In genomic region chr14:31950331-31950730, GRCh38 we compare ENCODE assay signal across 21 cellular contexts.
A peak's percentile ranks its signal among the peaks of the same experiment; 100 is the strongest.
DNase-seq lines count a peak whose midpoint lies in the region; ATAC-seq and TF ChIP-seq lines count a peak whose summit lies in the region.
"Had no signal": no experiment of that assay in that cellular context is flagged by ENCODE, and none has a peak within 500 bp of the region (broad histone marks: within the 10 kb centered on the region; RNA-seq: fewer than 3 reads in every experiment).

No MANE protein-coding gene starts in this region.

- H3K9me3 Mint-ChIP-seq in nephron progenitor cell: no peaks in the 10 kb centered on the region
- H3K9me3 Mint-ChIP-seq: activated CD4-positive, alpha-beta T cell treated with anti-CD3 and anti-CD28 coated beads, Interleukin-2, amount 10 ng/mL, durations not matched to agents 7 days and 5 days; CD4-positive, alpha-beta T cell; stimulated activated naive B cell treated with anti-CD40 and anti-IgM and Interleukin-4, amounts not matched to agents 10 μg/mL and 1 μg/mL and 100 μg/mL, for 72 hours had no signal

- H3K4me3 ChIP-seq in BE2C (ENCODE audit: low read depth, low read length): peak overlapping the region; percentile 43
- no peak overlapping the region for H3K4me3 ChIP-seq in PC-9
- H3K4me3 ChIP-seq: adrenal gland, gastrocnemius medialis, sigmoid colon, thoracic aorta had no signal

- H3K27me3 Mint-ChIP-seq in nephron progenitor cell (ENCODE audit: low read depth, poor library complexity): peaks cover 4% of the 10 kb centered on the region
- H3K27me3 Mint-ChIP-seq: T-helper 17 cell had no signal

- intact Hi-C loops in PC-9 (cut with micrococcal nuclease; ENCODE audit: unreplicated experiment): no loop called here

- H3K9me3 ChIP-seq in BE2C (no peaks in the 10 kb centered on the region), PC-9 (ENCODE audit: insufficient read depth, low read depth) (no peaks in the 10 kb centered on the region)
- H3K9me3 ChIP-seq: adrenal gland, gastrocnemius medialis, sigmoid colon, thoracic aorta had no signal

- H3K79me2 ChIP-seq in PC-9 (ENCODE audit: low read depth): no peaks in the 10 kb centered on the region

- H3K36me3 ChIP-seq in BE2C: no peaks in the 10 kb centered on the region
- H3K36me3 ChIP-seq in PC-9 (ENCODE audit: low read depth): no peaks in the 10 kb centered on the region
- H3K36me3 ChIP-seq: adrenal gland, gastrocnemius medialis, sigmoid colon, thoracic aorta had no signal

- H4K20me1 ChIP-seq in PC-9 (ENCODE audit: insufficient read depth): no peaks in the 10 kb centered on the region

- peaks cover 12% of the 10 kb centered on the region for H3K4me1 ChIP-seq in BE2C
- peaks cover 25% of the 10 kb centered on the region for H3K4me1 ChIP-seq in PC-9 (replicated peaks; ENCODE audit: insufficient read depth)
- H3K4me1 ChIP-seq: gastrocnemius medialis had no signal

- H3K4me1 Mint-ChIP-seq in nephron progenitor cell: peaks cover 39% of the 10 kb centered on the region

- no peak overlapping the region for H2AFZ ChIP-seq in PC-9

- no peaks in the 10 kb centered on the region for H3K9me2 ChIP-seq in PC-9 (ENCODE audit: insufficient read depth)

- POLR2A ChIA-PET in PC-9 (lab: Charles Lee; ENCODE audit: unreplicated experiment): no interaction called here

- ATAC-seq in GM21515 (IDR thresholded peaks at IDR 0.05; ENCODE audit: unreplicated experiment) (no peak), GM18867 (IDR thresholded peaks at IDR 0.05; ENCODE audit: unreplicated experiment) (no peak)
- ATAC-seq: stimulated activated naive B cell treated with anti-CD40 and anti-IgM and Interleukin-4, amounts not matched to agents 10 μg/mL and 1 μg/mL and 100 μg/mL, for 72 hours; T-helper 17 cell had no signal

- H3K27ac ChIP-seq in PC-9: peak overlapping the region; percentile 86
- H3K27ac ChIP-seq in epithelial cell of prostate: peak overlapping the region; percentile 57
- H3K27ac ChIP-seq: thoracic aorta had no signal

- no TSS peak for BruUV-seq in PC-9 (replicated peaks; lab: Mats Ljungman, UMichigan)

- peak overlapping the region; percentile 62 for H3K4me3 Mint-ChIP-seq in nephron progenitor cell
- H3K4me3 Mint-ChIP-seq: activated CD4-positive, alpha-beta T cell treated with anti-CD3 and anti-CD28 coated beads, Interleukin-2, amount 10 ng/mL, durations not matched to agents 7 days and 5 days; CD4-positive, alpha-beta T cell; stimulated activated naive B cell treated with anti-CD40 and anti-IgM and Interleukin-4, amounts not matched to agents 10 μg/mL and 1 μg/mL and 100 μg/mL, for 72 hours; T-helper 17 cell had no signal

- H3K27ac Mint-ChIP-seq in nephron progenitor cell: peak overlapping the region; percentile 93
- H3K27ac Mint-ChIP-seq: activated CD4-positive, alpha-beta T cell treated with anti-CD3 and anti-CD28 coated beads, Interleukin-2, amount 10 ng/mL, durations not matched to agents 7 days and 5 days; CD4-positive, alpha-beta T cell; stimulated activated naive B cell treated with anti-CD40 and anti-IgM and Interleukin-4, amounts not matched to agents 10 μg/mL and 1 μg/mL and 100 μg/mL, for 72 hours had no signal

- H3K27me3 ChIP-seq in BE2C (no peaks in the 10 kb centered on the region), PC-9 (ENCODE audit: insufficient read depth, low read depth) (no peaks in the 10 kb centered on the region)
- H3K27me3 ChIP-seq: adrenal gland, gastrocnemius medialis, sigmoid colon had no signal

- DNase-seq in BE2C (no peak), PC-9 (no peak), epithelial cell of prostate (ENCODE audit: low read depth, low spot score) (no peak), nephron progenitor cell (no peak), hippocampal formation (lab: John Stamatoyannopoulos, UW) (no peak), GDM1 (lab: John Stamatoyannopoulos, UW) (no peak)
- DNase-seq: activated CD4-positive, alpha-beta T cell treated with anti-CD3 and anti-CD28 coated beads, Interleukin-2, amount 10 ng/mL, durations not matched to agents 7 days and 5 days; activated gamma-delta T cell treated with Interleukin-2 at 50 U/mL for 16 hours; CD4-positive, alpha-beta T cell; gastrocnemius medialis; GF-D8; MM.1S; NCI-H2171 treated with DMSO at 0.1 percent for 48 hours; SIG-M5; sigmoid colon; stimulated activated naive B cell treated with anti-CD40 and anti-IgM and Interleukin-4, amounts not matched to agents 10 μg/mL and 1 μg/mL and 100 μg/mL, for 72 hours; T-helper 17 cell had no signal

- H3K36me3 Mint-ChIP-seq in nephron progenitor cell (ENCODE audit: low read depth): no peaks in the 10 kb centered on the region
- H3K36me3 Mint-ChIP-seq: stimulated activated naive B cell treated with anti-CD40 and anti-IgM and Interleukin-4, amounts not matched to agents 10 μg/mL and 1 μg/mL and 100 μg/mL, for 72 hours had no signal

- peaks cover 17% of the 10 kb centered on the region for H3F3A ChIP-seq in PC-9 (ENCODE audit: insufficient read depth, low read depth)

- CTCF ChIA-PET in PC-9 (lab: Charles Lee): no interaction called here

- peak overlapping the region; percentile 58 for H3K4me2 ChIP-seq in PC-9

- TF ChIP-seq CTCF in BE2C (IDR thresholded peaks at IDR 0.05; ENCODE audit: low read depth, low read length) (0 out of 2 replicates have a peak, but pooled peaks have one; percentile 2), PC-9 (conservative IDR thresholded peaks at IDR 0.05) (no peak), nephron progenitor cell (IDR thresholded peaks at IDR 0.05) (no peak)
